In genomic region chr20:41299899-41300298, GRCh38 we compare ENCODE assay signal across 32 cellular contexts. TPM values are rescaled to one million over a fixed set of nuclear protein-coding genes. Genes with fewer than 3 reads are reported as not detected.
DNase-seq lines count a peak whose midpoint lies in the region; ATAC-seq and TF ChIP-seq lines count a peak whose summit lies in the region.
"Had no signal": no experiment of that assay in that cellular context is flagged by ENCODE, and none has a peak within 500 bp of the region (broad histone marks: within the 10 kb centered on the region; RNA-seq: fewer than 3 reads in every experiment).

No MANE protein-coding gene starts in this region.

- no peak overlapping the region for H3K4me3 Mint-ChIP-seq in activated CD8-positive, alpha-beta T cell treated with anti-CD3 and anti-CD28 coated beads for 36 hours
- no peak overlapping the region for H3K4me3 Mint-ChIP-seq in endodermal cell
- H3K4me3 Mint-ChIP-seq: activated CD8-positive, alpha-beta T cell treated with anti-CD3 and anti-CD28 coated beads, Interleukin-2, amount 10 ng/mL, durations not matched to agents 7 days and 5 days; naive thymus-derived CD8-positive, alpha-beta T cell; stimulated activated effector memory CD8-positive, alpha-beta T cell treated with anti-CD3 and anti-CD28 coated beads, Interleukin-12 subunit alpha, Interleukin-12 subunit beta, amount 100 ng/mL, for 72 hours had no signal

- H3K27me3 ChIP-seq in SK-N-SH (ENCODE audit: insufficient read depth) (no peaks in the 10 kb centered on the region), endodermal cell (ENCODE audit: control insufficient read depth, insufficient read depth, low read length, poor library complexity, severe bottlenecking) (peaks cover 5% of the 10 kb centered on the region)
- H3K27me3 ChIP-seq: breast epithelium, heart left ventricle, transverse colon had no signal

- H3K27ac Mint-ChIP-seq in activated CD8-positive, alpha-beta T cell treated with anti-CD3 and anti-CD28 coated beads for 36 hours = no peak overlapping the region
- no peak overlapping the region for H3K27ac Mint-ChIP-seq in endodermal cell
- H3K27ac Mint-ChIP-seq: activated CD8-positive, alpha-beta T cell treated with anti-CD3 and anti-CD28 coated beads, Interleukin-2, amount 10 ng/mL, durations not matched to agents 7 days and 5 days; activated T-helper 2 cell treated with anti-CD3 and anti-CD28 coated beads, Interferon-gamma antibody, Interleukin-2, Interleukin-4, amounts not matched to agents 10 μg/mL and 5 μg/mL and 100 μg/mL, durations not matched to agents 14 hours and 24 hours and 36 hours; stimulated activated effector memory CD8-positive, alpha-beta T cell treated with anti-CD3 and anti-CD28 coated beads, Interleukin-12 subunit alpha, Interleukin-12 subunit beta, amount 100 ng/mL, for 72 hours had no signal

- no peak overlapping the region for H3K9ac ChIP-seq in SK-N-SH
- no peak overlapping the region for H3K9ac ChIP-seq in endodermal cell (ENCODE audit: extremely low read depth, low read length, poor library complexity, severe bottlenecking)
- H3K9ac ChIP-seq: KMS-11 had no signal

- H3K4me1 Mint-ChIP-seq in activated CD8-positive, alpha-beta T cell treated with anti-CD3 and anti-CD28 coated beads for 36 hours (ENCODE audit: low read depth) = peaks cover 6% of the 10 kb centered on the region
- H3K4me1 Mint-ChIP-seq in endodermal cell = no peaks in the 10 kb centered on the region
- H3K4me1 Mint-ChIP-seq: stimulated activated effector memory CD8-positive, alpha-beta T cell treated with anti-CD3 and anti-CD28 coated beads, Interleukin-12 subunit alpha, Interleukin-12 subunit beta, amount 100 ng/mL, for 72 hours had no signal

- TF ChIP-seq EP300 in SK-N-SH (IDR thresholded peaks at IDR 0.05; ENCODE audit: borderline replicate concordance in 1 of 2, low read depth in 1 of 2, low read length in 1 of 2) = no peak

- H3K9me2 ChIP-seq in SK-N-SH = no peaks in the 10 kb centered on the region

- no peak for ATAC-seq in SK-N-SH treated with all-trans-retinoic acid at 6 μM for 48 hours
- no peak for ATAC-seq in activated CD8-positive, alpha-beta T cell treated with anti-CD3 and anti-CD28 coated beads for 36 hours
- ATAC-seq in HG02973 (IDR thresholded peaks at IDR 0.05; ENCODE audit: unreplicated experiment) = no peak
- ATAC-seq: activated CD8-positive, alpha-beta T cell treated with anti-CD3 and anti-CD28 coated beads, Interleukin-2, amount 10 ng/mL, durations not matched to agents 7 days and 5 days; heart left ventricle; lower lobe of right lung; naive thymus-derived CD8-positive, alpha-beta T cell; stimulated activated effector memory CD8-positive, alpha-beta T cell treated with anti-CD3 and anti-CD28 coated beads, Interleukin-12 subunit alpha, Interleukin-12 subunit beta, amount 100 ng/mL, for 72 hours had no signal

- 85% methylated on average over 3 of the region's 3 CpGs for WGBS in SK-N-SH (ENCODE audit: low lambda C conversion rate)
- WGBS in endodermal cell (ENCODE audit: insufficient coverage in 1 of 2, insufficient read length in 1 of 2), 2 experiments = 92 to 95% methylated on average over 2 to 3 of the region's 3 CpGs

- no peak for TF ChIP-seq RAD21 in SK-N-SH (IDR thresholded peaks at IDR 0.05; ENCODE audit: low read length)

- no peak overlapping the region for H3K4me2 ChIP-seq in SK-N-SH
- H3K4me2 ChIP-seq: KMS-11, PC-9 had no signal

- POLR2A ChIA-PET in SK-N-SH (lab: Yijun Ruan, JAX) = no interaction called here
- POLR2A ChIA-PET in activated CD8-positive, alpha-beta T cell treated with anti-CD3 and anti-CD28 coated beads for 36 hours (lab: Charles Lee) = no interaction called here

- H3K27me3 Mint-ChIP-seq in activated CD8-positive, alpha-beta T cell treated with anti-CD3 and anti-CD28 coated beads for 36 hours = no peaks in the 10 kb centered on the region
- no peaks in the 10 kb centered on the region for H3K27me3 Mint-ChIP-seq in endodermal cell (ENCODE audit: insufficient read depth)
- H3K27me3 Mint-ChIP-seq: naive thymus-derived CD8-positive, alpha-beta T cell had no signal

- H3K36me3 Mint-ChIP-seq in activated CD8-positive, alpha-beta T cell treated with anti-CD3 and anti-CD28 coated beads for 36 hours (ENCODE audit: low read depth) = no peaks in the 10 kb centered on the region
- H3K36me3 Mint-ChIP-seq in endodermal cell (ENCODE audit: low read depth) = no peaks in the 10 kb centered on the region
- H3K36me3 Mint-ChIP-seq: naive thymus-derived CD8-positive, alpha-beta T cell; stimulated activated effector memory CD8-positive, alpha-beta T cell treated with anti-CD3 and anti-CD28 coated beads, Interleukin-12 subunit alpha, Interleukin-12 subunit beta, amount 100 ng/mL, for 72 hours had no signal

- H3K27ac ChIP-seq in SK-N-SH (ENCODE audit: low read depth in 2 of 2, low read length in 1 of 2) (no peak overlapping the region), endodermal cell (ENCODE audit: low read depth, low read length) (no peak overlapping the region)
- H3K27ac ChIP-seq: breast epithelium, epithelial cell of prostate, HL-60, KMS-11, lower lobe of right lung, PC-9, transverse colon had no signal

- H3K4me3 ChIP-seq in SK-N-SH (ENCODE audit: low read depth in 2 of 2, low read length in 1 of 2) (no peak overlapping the region), choroid plexus epithelial cell (ENCODE audit: low read depth, low read length) (no peak overlapping the region), endodermal cell (ENCODE audit: low read length) (no peak overlapping the region)
- H3K4me3 ChIP-seq: breast epithelium, heart left ventricle, lower lobe of right lung, PC-9, transverse colon had no signal

- 0 out of 2 replicates have a peak, but pooled peaks cover 7% of the 10 kb centered on the region for H4K20me1 ChIP-seq in SK-N-SH (ENCODE audit: insufficient read depth)

- no peaks in the 10 kb centered on the region for H3F3A ChIP-seq in SK-N-SH (replicated peaks; ENCODE audit: insufficient read depth)

- intact Hi-C loops in activated CD8-positive, alpha-beta T cell treated with anti-CD3 and anti-CD28 coated beads for 36 hours (cut with micrococcal nuclease) = no loop called here

- TF ChIP-seq CTCF in SK-N-SH (IDR thresholded peaks at IDR 0.05) = no peak
- TF ChIP-seq CTCF in choroid plexus epithelial cell (conservative IDR thresholded peaks at IDR 0.05; ENCODE audit: low read depth, low read length) = no peak
- no peak for TF ChIP-seq CTCF in activated CD8-positive, alpha-beta T cell treated with anti-CD3 and anti-CD28 coated beads for 36 hours (IDR thresholded peaks at IDR 0.05)
- TF ChIP-seq CTCF in endodermal cell (conservative IDR thresholded peaks at IDR 0.05) = no peak

- H3K9me3 Mint-ChIP-seq in activated CD8-positive, alpha-beta T cell treated with anti-CD3 and anti-CD28 coated beads for 36 hours = no peaks in the 10 kb centered on the region
- H3K9me3 Mint-ChIP-seq in endodermal cell = no peaks in the 10 kb centered on the region
- H3K9me3 Mint-ChIP-seq: activated T-helper 2 cell treated with anti-CD3 and anti-CD28 coated beads, Interferon-gamma antibody, Interleukin-2, Interleukin-4, amounts not matched to agents 10 μg/mL and 5 μg/mL and 100 μg/mL, durations not matched to agents 14 hours and 24 hours and 36 hours; naive thymus-derived CD8-positive, alpha-beta T cell; stimulated activated effector memory CD8-positive, alpha-beta T cell treated with anti-CD3 and anti-CD28 coated beads, Interleukin-12 subunit alpha, Interleukin-12 subunit beta, amount 100 ng/mL, for 72 hours had no signal

- no peaks in the 10 kb centered on the region for H3K9me3 ChIP-seq in SK-N-SH
- no peaks in the 10 kb centered on the region for H3K9me3 ChIP-seq in endodermal cell (ENCODE audit: control insufficient read depth, low read length)
- H3K9me3 ChIP-seq: breast epithelium, heart left ventricle, lower lobe of right lung, transverse colon had no signal

- H3K4me1 ChIP-seq in SK-N-SH (ENCODE audit: control insufficient read depth in 1 of 2, insufficient read depth in 2 of 2, low read depth in 1 of 2, low read length in 1 of 2) = no peaks in the 10 kb centered on the region
- H3K4me1 ChIP-seq in endodermal cell (ENCODE audit: control insufficient read depth, insufficient read depth, low read length) = no peaks in the 10 kb centered on the region
- H3K4me1 ChIP-seq: breast epithelium had no signal

- CTCF ChIA-PET in SK-N-SH (lab: Yijun Ruan, JAX) = interaction anchor here (1.9 kb wide), 1 partner anchor 40 kb away, joined by 6 read pairs; no protein-coding TSS in a partner anchor
- CTCF ChIA-PET in activated CD8-positive, alpha-beta T cell treated with anti-CD3 and anti-CD28 coated beads for 36 hours (lab: Charles Lee) = no interaction called here

- H3K36me3 ChIP-seq in SK-N-SH (replicated peaks in 1 of 2; ENCODE audit: control insufficient read depth in 1 of 2, insufficient read depth in 2 of 2, low read length in 1 of 2) (no peaks in the 10 kb centered on the region), endodermal cell (ENCODE audit: control insufficient read depth, insufficient read depth, low read length) (no peaks in the 10 kb centered on the region)
- H3K36me3 ChIP-seq: breast epithelium, heart left ventricle, lower lobe of right lung, transverse colon had no signal

- H3K79me2 ChIP-seq in SK-N-SH (ENCODE audit: insufficient read depth) = peaks cover 56% of the 10 kb centered on the region; the same call in 1 of the 2 replicates

- no peak overlapping the region for H2AFZ ChIP-seq in SK-N-SH (ENCODE audit: low read depth)
- H2AFZ ChIP-seq: PC-9 had no signal

- DNase-seq in SK-N-SH (no peak), choroid plexus epithelial cell (ENCODE audit: low read depth) (peak; percentile 40), myocyte (ENCODE audit: low read depth) (peak; percentile 55), endodermal cell (no peak), NOMO-1 treated with DMSO at 0.1 percent for 48 hours (lab: John Stamatoyannopoulos, UW; ENCODE audit: unreplicated experiment) (no peak)
- no peak for DNase-seq in activated CD8-positive, alpha-beta T cell treated with anti-CD3 and anti-CD28 coated beads for 36 hours
- DNase-seq: 8988T; activated CD4-positive, alpha-beta T cell treated with anti-CD3 and anti-CD28 coated beads for 1 hour; activated CD8-positive, alpha-beta T cell treated with anti-CD3 and anti-CD28 coated beads, Interleukin-2, amount 10 ng/mL, durations not matched to agents 7 days and 5 days; activated naive CD4-positive, alpha-beta T cell treated with anti-CD3 and anti-CD28 coated beads, Interleukin-2, amount 50 U/mL, for 16 hours; amniotic stem cell; Calu3; effector CD4-positive, alpha-beta T cell; heart left ventricle; kidney glomerular epithelial cell; lower lobe of right lung; midbrain; MM.1S; naive thymus-derived CD8-positive, alpha-beta T cell; NCI-H1105 treated with DMSO at 0.1 percent for 48 hours; nucleus accumbens; PC-9; Right ventricle myocardium superior; transverse colon had no signal

RNA-seq across cellular contexts. Expression of gene ZHX3, which starts 17.6 kb away (rescaled TPM):
- polyA plus RNA-seq in SK-N-SH (2012; rRNA removed) = 6.0 and 6.9 TPM in 2 replicates
- polyA plus RNA-seq in SK-N-SH (2012; cell fraction: cytosol; rRNA removed) = 5.7 and 6.2 TPM in 2 replicates
- polyA plus RNA-seq in SK-N-SH (2012; cell fraction: nucleus; rRNA removed) = 9.9 and 11.4 TPM in 2 replicates
- 35.8 and 36.4 TPM in 2 replicates for total RNA-seq in myocyte
- 26.5 TPM for polyA plus RNA-seq in myocyte (2012)
- total RNA-seq in activated CD8-positive, alpha-beta T cell treated with anti-CD3 and anti-CD28 coated beads for 36 hours = 10 to 100 TPM; 14.1 to 14.2 TPM
- total RNA-seq in endodermal cell = 1 to 10 TPM; 5.4 to 5.5 TPM
- 8.3 TPM for polyA plus RNA-seq in endodermal cell (2013, experiment 1 of 2)
- 6.9 TPM for polyA plus RNA-seq in endodermal cell (2013, experiment 2 of 2)

RNA-seq across cellular contexts. Expression of gene LPIN3, which starts 40.7 kb away (rescaled TPM):
- polyA plus RNA-seq in SK-N-SH (2012; rRNA removed) = 0.21 and 0.34 TPM in 2 replicates
- 0.05 and 0.09 TPM in 2 replicates for polyA plus RNA-seq in SK-N-SH (2012; cell fraction: cytosol; rRNA removed)
- 1.8 and 1.9 TPM in 2 replicates for polyA plus RNA-seq in SK-N-SH (2012; cell fraction: nucleus; rRNA removed)
- total RNA-seq in myocyte = 7.7 and 12.2 TPM in 2 replicates
- 9.9 TPM for polyA plus RNA-seq in myocyte (2012)
- under 1 TPM; 0.86 to 0.87 TPM for total RNA-seq in activated CD8-positive, alpha-beta T cell treated with anti-CD3 and anti-CD28 coated beads for 36 hours
- total RNA-seq in endodermal cell = 10 to 100 TPM; 13.1 to 13.2 TPM
- polyA plus RNA-seq in endodermal cell (2013, experiment 1 of 2) = 7.1 TPM
- polyA plus RNA-seq in endodermal cell (2013, experiment 2 of 2) = 6.8 TPM

Comparison
In these comparisons a context has a peak if more than half of its experiments do, and no peak if none do; other contexts are left out.
1. DNase-seq: peak in choroid plexus epithelial cell (single experiment) and myocyte (single experiment); none in SK-N-SH (single experiment), activated CD8-positive, alpha-beta T cell treated with anti-CD3 and anti-CD28 coated beads for 36 hours (single experiment), endodermal cell (single experiment) and NOMO-1 treated with DMSO at 0.1 percent for 48 hours (single experiment).